3 cellular contexts compared by ENCODE assay signal in the genomic region with DNA sequence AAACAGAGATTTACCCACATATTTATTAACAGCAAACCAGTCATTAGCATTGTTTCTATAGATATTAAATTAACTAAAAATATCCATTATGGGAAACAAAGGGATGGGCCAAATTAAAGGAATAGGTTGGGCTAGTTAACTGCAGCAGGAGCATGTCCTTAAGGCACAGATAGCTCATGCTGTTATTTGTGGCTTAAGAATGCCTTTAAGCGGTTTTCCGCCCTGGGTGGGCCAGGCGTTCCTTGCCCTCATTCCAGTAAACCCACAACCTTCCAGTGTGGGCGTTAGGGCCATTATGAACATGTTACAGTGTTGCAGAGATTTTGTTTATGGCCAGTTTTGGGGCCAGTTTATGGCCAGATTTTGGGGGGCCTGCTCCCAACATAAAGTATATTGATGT. TPM values are rescaled to one million over a fixed set of nuclear protein-coding genes. Genes with fewer than 3 reads are reported as not detected.
"Had no signal": no experiment of that assay in that cellular context is flagged by ENCODE, and none has a peak within 500 bp of the region (broad histone marks: within the 10 kb centered on the region; RNA-seq: fewer than 3 reads in every experiment).

No MANE protein-coding gene starts in this region.

RNA-seq across cellular contexts. Expression of a gene that starts 39.4 kb away (rescaled TPM):
- total RNA-seq: H4 had no signal

RNA-seq across cellular contexts. Expression of a gene that starts 51.1 kb away (rescaled TPM):
- total RNA-seq: GM23248, H7 had no signal
